In the genomic region with DNA sequence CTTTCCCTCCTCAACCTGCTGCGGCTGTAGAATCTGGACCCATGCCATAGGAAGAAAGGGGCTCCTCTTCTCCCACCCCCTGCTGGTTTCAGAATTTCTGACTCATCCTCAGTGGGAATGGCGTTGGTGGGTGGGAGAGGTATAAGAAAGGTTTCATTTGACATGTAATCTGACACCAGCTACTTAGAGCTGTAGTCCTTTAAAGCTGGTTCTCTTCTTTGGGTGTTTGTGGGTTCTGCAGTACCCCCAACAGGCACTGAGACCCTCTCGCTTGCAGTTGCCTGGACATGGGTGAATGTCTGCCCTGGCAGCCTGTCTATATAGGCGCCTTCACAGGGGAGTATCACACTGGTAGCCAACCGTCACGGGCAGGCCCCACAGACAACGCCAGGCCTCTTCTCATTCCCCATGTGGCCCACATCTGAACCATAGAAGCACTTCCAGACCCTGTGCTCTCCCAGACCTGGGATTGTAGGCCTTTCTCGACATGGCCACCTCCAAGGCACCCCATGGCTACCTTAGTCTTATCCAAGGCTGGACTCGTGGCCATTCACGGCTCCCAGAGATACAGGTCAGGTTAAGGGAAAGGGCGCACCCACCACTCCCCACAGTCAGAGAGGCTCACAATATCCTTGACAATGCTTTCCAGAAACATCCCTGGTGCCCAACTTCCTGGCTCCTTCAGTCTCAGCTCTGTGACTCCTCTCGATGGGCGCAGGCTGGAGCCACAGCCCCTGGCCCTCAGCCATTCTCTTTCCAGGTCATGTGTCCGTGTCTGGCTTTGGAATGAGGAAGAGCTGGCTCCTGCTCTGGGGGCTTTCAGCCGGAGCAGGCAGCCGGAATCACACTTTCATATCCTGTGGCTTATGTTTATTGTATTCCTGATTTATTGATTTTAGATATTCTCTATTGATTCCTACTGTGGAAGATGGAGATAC, we compare ENCODE assay signal across 9 cellular contexts. TPM values are rescaled to one million over a fixed set of nuclear protein-coding genes. Genes with fewer than 3 reads are reported as not detected.
A peak's percentile ranks its signal among the peaks of the same experiment; 100 is the strongest.
DNase-seq lines count a peak whose midpoint lies in the region; ATAC-seq and TF ChIP-seq lines count a peak whose summit lies in the region.
"Had no signal": no experiment of that assay in that cellular context is flagged by ENCODE, and none has a peak within 500 bp of the region (broad histone marks: within the 10 kb centered on the region; RNA-seq: fewer than 3 reads in every experiment).

No MANE protein-coding gene starts in this region.

- intact Hi-C loops in activated CD4-positive, alpha-beta T cell treated with anti-CD3 and anti-CD28 coated beads, Interleukin-2, amount 10 ng/mL, durations not matched to agents 24 days and 14 days (cut with micrococcal nuclease): loop anchor here (2.0 kb wide), 1 partner anchor 15 kb away; no protein-coding TSS in a partner anchor

- no peak overlapping the region for H3K4me2 ChIP-seq in fibroblast of lung (ENCODE audit: extremely low read depth, insufficient read depth, low read length)

- peak overlapping the region; percentile 33 for H3K4me3 Mint-ChIP-seq in activated CD4-positive, alpha-beta T cell treated with anti-CD3 and anti-CD28 coated beads, Interleukin-2, amount 10 ng/mL, durations not matched to agents 24 days and 14 days

- H2AFZ ChIP-seq in fibroblast of lung (ENCODE audit: low read length): no peak overlapping the region

- H3K4me1 ChIP-seq in fibroblast of lung (ENCODE audit: control insufficient read depth, extremely low read depth, insufficient read depth, low read length): peaks cover 5% of the 10 kb centered on the region

- H3K36me3 Mint-ChIP-seq in activated CD4-positive, alpha-beta T cell treated with anti-CD3 and anti-CD28 coated beads, Interleukin-2, amount 10 ng/mL, durations not matched to agents 24 days and 14 days (ENCODE audit: low read depth): peaks cover 26% of the 10 kb centered on the region

- no peaks in the 10 kb centered on the region for H3K9me3 Mint-ChIP-seq in activated CD4-positive, alpha-beta T cell treated with anti-CD3 and anti-CD28 coated beads, Interleukin-2, amount 10 ng/mL, durations not matched to agents 24 days and 14 days

- no peak for ATAC-seq in HG02678 (IDR thresholded peaks at IDR 0.05; ENCODE audit: unreplicated experiment)

- H3K36me3 ChIP-seq in fibroblast of lung (ENCODE audit: control insufficient read depth, insufficient read depth, low read length): no peaks in the 10 kb centered on the region

- H3K27ac Mint-ChIP-seq in activated CD4-positive, alpha-beta T cell treated with anti-CD3 and anti-CD28 coated beads, Interleukin-2, amount 10 ng/mL, durations not matched to agents 24 days and 14 days: no peak overlapping the region

- H3K4me3 ChIP-seq in fibroblast of lung (replicated peaks in 1 of 4; ENCODE audit: control extremely low read depth in 1 of 4, insufficient read depth in 1 of 4, low read depth in 3 of 4, low read length in 4 of 4) (no peak overlapping the region), skeletal muscle cell (ENCODE audit: low read depth, low read length) (no peak overlapping the region)
- H3K4me3 ChIP-seq: skin epidermis had no signal

- H3K4me1 Mint-ChIP-seq in activated CD4-positive, alpha-beta T cell treated with anti-CD3 and anti-CD28 coated beads, Interleukin-2, amount 10 ng/mL, durations not matched to agents 24 days and 14 days: peaks cover 33% of the 10 kb centered on the region

- DNase-seq in activated CD4-positive, alpha-beta T cell treated with anti-CD3 and anti-CD28 coated beads, Interleukin-2, amount 10 ng/mL, durations not matched to agents 24 days and 14 days: no peak
- no peak for DNase-seq in activated CD4-positive, alpha-beta T cell treated with anti-CD3 and anti-CD28 coated beads for 1 hour
- peak; percentile 2 for DNase-seq in OCI-M1 (lab: John Stamatoyannopoulos, UW)
- DNase-seq in fibroblast of lung (ENCODE audit: low read depth in 2 of 2): peak; percentile 75 to 91
- DNase-seq in skeletal muscle cell (ENCODE audit: low read depth): peak; percentile 77
- no peak for DNase-seq in SKM-1 (lab: John Stamatoyannopoulos, UW; ENCODE audit: unreplicated experiment)
- DNase-seq in NCI-H1105 treated with DMSO at 0.1 percent for 48 hours (lab: John Stamatoyannopoulos, UW): no peak

- no peaks in the 10 kb centered on the region for H3K79me2 ChIP-seq in fibroblast of lung (ENCODE audit: control insufficient read depth, insufficient read depth, low read length)

- H3K27me3 Mint-ChIP-seq in activated CD4-positive, alpha-beta T cell treated with anti-CD3 and anti-CD28 coated beads, Interleukin-2, amount 10 ng/mL, durations not matched to agents 24 days and 14 days: no peaks in the 10 kb centered on the region

- no peaks in the 10 kb centered on the region for H4K20me1 ChIP-seq in fibroblast of lung (ENCODE audit: control insufficient read depth, extremely low read depth, insufficient read depth, low read length)

- no peaks in the 10 kb centered on the region for H3K27me3 ChIP-seq in fibroblast of lung (ENCODE audit: control insufficient read depth, insufficient read depth, low read length)

- H3K9me3 ChIP-seq in fibroblast of lung (ENCODE audit: control insufficient read depth, insufficient read depth, low read depth, low read length): no peaks in the 10 kb centered on the region

- H3K27ac ChIP-seq in fibroblast of lung (ENCODE audit: insufficient read depth, low read length): no peak overlapping the region

- no peak for TF ChIP-seq CTCF in fibroblast of lung (conservative IDR thresholded peaks at IDR 0.05 in 1 of 2, IDR thresholded peaks at IDR 0.05 in 1 of 2; ENCODE audit: low read depth in 1 of 2, low read length in 2 of 2)

- H3K9ac ChIP-seq in fibroblast of lung (ENCODE audit: insufficient read depth, low read length): no peak overlapping the region

RNA-seq across cellular contexts. Expression of gene ZNF862, which starts 17.5 kb away (rescaled TPM):
- 16.6 and 18.3 TPM in 2 replicates for total RNA-seq in activated CD4-positive, alpha-beta T cell treated with anti-CD3 and anti-CD28 coated beads, Interleukin-2, amount 10 ng/mL, durations not matched to agents 24 days and 14 days
- total RNA-seq in fibroblast of lung: 8.0 and 10.9 TPM in 2 replicates
- polyA plus RNA-seq in fibroblast of lung: 3.6 and 4.7 TPM in 2 replicates
- 3.0 and 4.6 TPM in 2 replicates for polyA plus RNA-seq in fibroblast of lung (2012)
- 10.8 and 20.6 TPM in 2 replicates for polyA minus RNA-seq in fibroblast of lung (ENCODE audit: low replicate concordance)

RNA-seq across cellular contexts. Expression of gene ATP6V0E2, which starts 18.1 kb away (rescaled TPM):
- 43.5 and 46.7 TPM in 2 replicates for total RNA-seq in activated CD4-positive, alpha-beta T cell treated with anti-CD3 and anti-CD28 coated beads, Interleukin-2, amount 10 ng/mL, durations not matched to agents 24 days and 14 days
- total RNA-seq in fibroblast of lung: 12.8 and 22.6 TPM in 2 replicates
- 14.3 and 26.2 TPM in 2 replicates for polyA plus RNA-seq in fibroblast of lung
- polyA plus RNA-seq in fibroblast of lung (2012): 23.7 and 54.8 TPM in 2 replicates
- polyA minus RNA-seq in fibroblast of lung (ENCODE audit: low replicate concordance): 35.5 and 72.3 TPM in 2 replicates

Comparison
In these comparisons a context has a peak if more than half of its experiments do, and no peak if none do; other contexts are left out.
1. DNase-seq: peak in OCI-M1 (single experiment), fibroblast of lung (2 of 2) and skeletal muscle cell (single experiment); none in activated CD4-positive, alpha-beta T cell treated with anti-CD3 and anti-CD28 coated beads, Interleukin-2, amount 10 ng/mL, durations not matched to agents 24 days and 14 days (single experiment), activated CD4-positive, alpha-beta T cell treated with anti-CD3 and anti-CD28 coated beads for 1 hour (single experiment), SKM-1 (single experiment) and NCI-H1105 treated with DMSO at 0.1 percent for 48 hours (single experiment).